Comparison of ENCODE assay signal across 8 cellular contexts in the genomic region with DNA sequence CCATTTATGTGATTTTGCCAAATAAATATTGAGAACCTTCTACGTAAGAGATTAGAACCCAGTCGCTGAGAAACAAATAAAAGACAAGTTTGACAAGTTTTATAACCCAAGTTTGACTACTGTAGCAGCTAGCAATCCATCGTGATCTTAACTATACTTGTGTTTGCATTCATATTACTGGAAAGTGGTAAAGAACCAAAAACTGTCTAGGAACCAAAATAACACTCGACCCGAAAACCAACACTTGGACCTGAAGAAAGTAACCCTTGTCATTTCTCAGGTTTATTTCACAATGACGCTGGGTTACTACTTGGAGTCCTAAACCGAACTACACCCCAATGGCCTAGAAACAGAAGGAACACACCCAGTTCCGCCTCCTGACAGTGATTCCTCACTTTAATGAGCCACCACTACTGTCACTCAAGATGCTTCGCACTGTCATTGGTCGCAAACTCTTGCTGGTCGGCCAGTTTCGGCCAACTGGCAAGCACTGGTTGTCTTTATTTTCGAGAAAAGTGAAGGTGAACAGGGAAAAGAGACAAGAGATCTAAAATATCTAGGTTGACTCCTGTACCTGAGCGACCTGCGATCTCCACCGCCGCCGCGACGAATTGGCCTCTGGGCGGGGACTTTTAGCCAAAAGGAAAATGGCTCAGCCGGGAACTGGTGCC.
DNase-seq lines count a peak whose midpoint lies in the region; ATAC-seq and TF ChIP-seq lines count a peak whose summit lies in the region.

No MANE protein-coding gene starts in this region.

- TF ChIP-seq CTCF in AG09319 (IDR thresholded peaks at IDR 0.05; ENCODE audit: low read depth, low read length) = no peak

- DNase-seq in AG09319 (ENCODE audit: extremely low read depth, low read depth) (peak; percentile 81), NCI-H446 treated with DMSO at 0.1 percent for 48 hours (lab: John Stamatoyannopoulos, UW) (peak; percentile 80), cerebellar cortex (ENCODE audit: low spot score) (peak; percentile 98), iris pigment epithelial cell (ENCODE audit: low read depth) (peak; percentile 98)
- peak; percentile 67 for DNase-seq in activated CD4-positive, CD25-positive, alpha-beta regulatory T cell treated with anti-CD3 and anti-CD28 coated beads, Interleukin-2, amount 50 U/mL, for 72 hours
- DNase-seq in stimulated activated CD4-positive, alpha-beta T cell treated with anti-CD3 and anti-CD28 coated beads, Interleukin-12 subunit alpha, Interleukin-12 subunit beta, amount 100 ng/mL, for 24 hours (ENCODE audit: low read depth in 2 of 2) = peak; percentile 60 to 61

- ATAC-seq in GM19043 (IDR thresholded peaks at IDR 0.05; ENCODE audit: low read depth, unreplicated experiment) (peak; percentile 98), HG03378 (IDR thresholded peaks at IDR 0.05; ENCODE audit: unreplicated experiment) (peak; percentile 98)

Comparison
In these comparisons a context has a peak if more than half of its experiments do, and no peak if none do; other contexts are left out.
1. Peak in every context shown above with its lines: DNase-seq and ATAC-seq.